ENCODE assay signal across 13 cellular contexts in genomic region chr1:201513498-201514243, GRCh38. TPM values are rescaled to one million over a fixed set of nuclear protein-coding genes. Genes with fewer than 3 reads are reported as not detected.
A peak's percentile ranks its signal among the peaks of the same experiment; 100 is the strongest.
DNase-seq lines count a peak whose midpoint lies in the region; ATAC-seq and TF ChIP-seq lines count a peak whose summit lies in the region.
"Had no signal": no experiment of that assay in that cellular context is flagged by ENCODE, and none has a peak within 500 bp of the region (broad histone marks: within the 10 kb centered on the region; RNA-seq: fewer than 3 reads in every experiment).

No MANE protein-coding gene starts in this region.

- TF ChIP-seq CTCF in left ventricle myocardium inferior (IDR thresholded peaks at IDR 0.05; ENCODE audit: borderline replicate concordance) (no peak), prostate gland (IDR thresholded peaks at IDR 0.05) (no peak), vagina (IDR thresholded peaks at IDR 0.05) (no peak)

- H3K36me3 ChIP-seq in left ventricle myocardium inferior = no peaks in the 10 kb centered on the region
- no peaks in the 10 kb centered on the region for H3K36me3 ChIP-seq in prostate gland
- no peaks in the 10 kb centered on the region for H3K36me3 ChIP-seq in vagina
- H3K36me3 ChIP-seq: HAP-1, right lobe of liver had no signal

- DNase-seq in left ventricle myocardium inferior (no peak), Right ventricle myocardium superior (no peak), medulla oblongata (ENCODE audit: extremely low spot score) (peak; percentile 36), prostate gland (ENCODE audit: low spot score) (no peak), vagina (ENCODE audit: extremely low spot score in 2 of 2) (no peak), NCI-H1048 (lab: John Stamatoyannopoulos, UW) (no peak), DMS153 (lab: John Stamatoyannopoulos, UW) (no peak)

- peaks cover 27% of the 10 kb centered on the region for H3K4me1 ChIP-seq in left ventricle myocardium inferior
- peaks cover 17% of the 10 kb centered on the region for H3K4me1 ChIP-seq in prostate gland (replicated peaks)
- peaks cover 32% of the 10 kb centered on the region for H3K4me1 ChIP-seq in vagina

- H3K4me3 ChIP-seq in left ventricle myocardium inferior = no peak overlapping the region
- H3K4me3 ChIP-seq in prostate gland = no peak overlapping the region
- H3K4me3 ChIP-seq in vagina = no peak overlapping the region
- H3K4me3 ChIP-seq: A549, gastroesophageal sphincter, HAP-1, mucosa of descending colon, right lobe of liver had no signal

- intact Hi-C loops in left ventricle myocardium inferior (cut with micrococcal nuclease) = loop anchor here (2.0 kb wide), 1 partner anchor 31 kb away; no protein-coding TSS in a partner anchor
- intact Hi-C loops in Right ventricle myocardium superior (cut with DNase I) = loop anchor here (1.0 to 5.0 kb wide), 2 partner anchors 31 to 66 kb away; no protein-coding TSS in a partner anchor
- intact Hi-C loops in prostate gland (cut with DNase I) = loop anchor here (2.0 kb wide), 1 partner anchor 67 kb away; no protein-coding TSS in a partner anchor
- intact Hi-C loops in vagina (cut with DNase I) = loop anchor here (2.0 to 5.0 kb wide), 2 partner anchors 31 to 76 kb away; no protein-coding TSS in a partner anchor

- H3K9me3 ChIP-seq in left ventricle myocardium inferior (replicated peaks) (no peaks in the 10 kb centered on the region), prostate gland (no peaks in the 10 kb centered on the region), vagina (no peaks in the 10 kb centered on the region)
- H3K9me3 ChIP-seq: A549, gastroesophageal sphincter, HAP-1, mucosa of descending colon, right lobe of liver had no signal

- no peaks in the 10 kb centered on the region for H3K27me3 ChIP-seq in left ventricle myocardium inferior (ENCODE audit: low read depth)
- no peaks in the 10 kb centered on the region for H3K27me3 ChIP-seq in prostate gland (replicated peaks; ENCODE audit: insufficient read depth)
- H3K27me3 ChIP-seq in vagina = no peaks in the 10 kb centered on the region
- H3K27me3 ChIP-seq: gastroesophageal sphincter, right lobe of liver had no signal

- H3K27ac ChIP-seq in left ventricle myocardium inferior (replicated peaks) (peak overlapping the region; percentile 89), prostate gland (peak overlapping the region; percentile 79 to 83), vagina (peak overlapping the region; percentile 78)

- ATAC-seq in Right ventricle myocardium superior (ENCODE audit: poor library complexity) (no peak), GM21360 (IDR thresholded peaks at IDR 0.05; ENCODE audit: unreplicated experiment) (no peak)

- WGBS in prostate gland = 94% methylated on average over 6 of the region's 6 CpGs

- TF ChIP-seq POLR2A in prostate gland (IDR thresholded peaks at IDR 0.05) (no peak), vagina (IDR thresholded peaks at IDR 0.05) (no peak)

RNA-seq across cellular contexts. Expression of gene CSRP1, which starts 6.7 kb away (rescaled TPM):
- total RNA-seq in left ventricle myocardium inferior (41.0 TPM), Right ventricle myocardium superior (53.1 TPM), prostate gland (1,000 to 10,000 TPM; 1,117 to 1,634 TPM), vagina (729 TPM)

RNA-seq across cellular contexts. Expression of gene NAV1, which starts 25.3 kb away (rescaled TPM):
- 74.8 TPM for total RNA-seq in left ventricle myocardium inferior
- total RNA-seq in Right ventricle myocardium superior = 66.6 TPM
- 10 to 100 TPM; 13.1 to 29.1 TPM for total RNA-seq in prostate gland
- 45.9 TPM for total RNA-seq in vagina

RNA-seq across cellular contexts. Expression of gene PHLDA3, which starts 44.7 kb away (rescaled TPM):
- total RNA-seq in left ventricle myocardium inferior (21.1 TPM), Right ventricle myocardium superior (21.5 TPM), prostate gland (10 to 100 TPM; 49.7 to 73.9 TPM), vagina (80.5 TPM)

Comparison
In these comparisons a context has a peak if more than half of its experiments do, and no peak if none do; other contexts are left out.
1. RNA of gene CSRP1, which starts 6.7 kb away (total RNA-seq): 1,117 to 1,634 TPM in prostate gland and 729 TPM in vagina (single experiment); 53.1 TPM in Right ventricle myocardium superior (single experiment) and 41.0 TPM in left ventricle myocardium inferior (single experiment); every median in the first group is over 10 times any median in the second.
2. Peak in every context shown above with its lines, with median percentiles within 50 percentile points of each other: H3K27ac ChIP-seq.